7 cellular contexts compared by ENCODE assay signal in genomic region chr1:1919304-1920056, GRCh38.
DNase-seq lines count a peak whose midpoint lies in the region; ATAC-seq, FAIRE-seq and TF ChIP-seq lines count a peak whose summit lies in the region.

No MANE protein-coding gene starts in this region.

- FAIRE-seq in GM18507 (lab: Jason Lieb, UNC), result peak; percentile 98

- peak overlapping the region; percentile 37 for H3K4me3 ChIP-seq in retinal pigment epithelial cell (ENCODE audit: low read length)

- ATAC-seq in HG02943 (IDR thresholded peaks at IDR 0.05; ENCODE audit: low read depth, unreplicated experiment), result peak; percentile 73

- peak; percentile 99 for DNase-seq in GM18507 (ENCODE audit: extremely low spot score, insufficient read length, low read depth)
- DNase-seq in NCI-H187 (lab: John Stamatoyannopoulos, UW), result peak; percentile 99 to 100
- peak; percentile 100 for DNase-seq in T-helper 9 cell
- DNase-seq in astrocyte of the hippocampus (ENCODE audit: low read depth, low spot score), result peak; percentile 98
- peak; percentile 11 to 96 (median 83) for DNase-seq in hypothalamus (lab: John Stamatoyannopoulos, UW)
- peak; percentile 79 for DNase-seq in retinal pigment epithelial cell (ENCODE audit: low read depth)

- TF ChIP-seq CTCF in retinal pigment epithelial cell (conservative IDR thresholded peaks at IDR 0.05; ENCODE audit: low read depth, low read length), result no peak

Comparison
In these comparisons a context has a peak if more than half of its experiments do, and no peak if none do; other contexts are left out.
1. Peak in every context shown above with its lines: DNase-seq, ATAC-seq and H3K4me3 ChIP-seq.